ENCODE assay signal across 25 cellular contexts in genomic region chr10:4221315-4221714, GRCh38.
DNase-seq lines count a peak whose midpoint lies in the region; ATAC-seq and TF ChIP-seq lines count a peak whose summit lies in the region.
"Had no signal": no experiment of that assay in that cellular context is flagged by ENCODE, and none has a peak within 500 bp of the region (broad histone marks: within the 10 kb centered on the region; RNA-seq: fewer than 3 reads in every experiment).

No MANE protein-coding gene starts in this region.

- in situ Hi-C loops in Panc1 (cut with HindIII; ENCODE audit: low pct_unique_long_range_greater_than_20kb, low sequenced_read_pairs): no loop called here

- H3K4me3 ChIP-seq in Panc1 (ENCODE audit: low read depth in 2 of 2, low read length in 2 of 2): no peak overlapping the region
- H3K4me3 ChIP-seq: MG63, ovary, right atrium auricular region, testis, uterus had no signal

- peak overlapping the region; percentile 17 for H3K27ac Mint-ChIP-seq in activated naive CD8-positive, alpha-beta T cell
- no peak overlapping the region for H3K27ac Mint-ChIP-seq in activated naive CD8-positive, alpha-beta T cell treated with anti-CD3 and anti-CD28 coated beads for 36 hours
- H3K27ac Mint-ChIP-seq in stimulated activated naive CD8-positive, alpha-beta T cell treated with anti-CD3 and anti-CD28 coated beads, Interleukin-15, Interleukin-2, amounts not matched to agents 100 ng/mL and 50 ng/mL, for 24 hours: peak overlapping the region; percentile 2
- H3K27ac Mint-ChIP-seq: activated CD4-positive, alpha-beta memory T cell treated with anti-CD3 and anti-CD28 coated beads for 36 hours; H9; natural killer cell treated with Interleukin-12 subunit alpha and Interleukin-12 subunit beta and Interleukin-15 and Interleukin-18, amount 100 ng/mL, for 72 hours had no signal

- peaks cover 8% of the 10 kb centered on the region for H3K4me1 Mint-ChIP-seq in activated naive CD8-positive, alpha-beta T cell (ENCODE audit: low read depth)
- peaks cover 9% of the 10 kb centered on the region for H3K4me1 Mint-ChIP-seq in activated naive CD8-positive, alpha-beta T cell treated with anti-CD3 and anti-CD28 coated beads for 36 hours
- H3K4me1 Mint-ChIP-seq in stimulated activated naive CD8-positive, alpha-beta T cell treated with anti-CD3 and anti-CD28 coated beads, Interleukin-15, Interleukin-2, amounts not matched to agents 100 ng/mL and 50 ng/mL, for 24 hours (ENCODE audit: low read depth): peaks cover 18% of the 10 kb centered on the region

- CTCF ChIA-PET in Panc1 (lab: Charles Lee): no interaction called here

- no peak for TF ChIP-seq CTCF in Panc1 (IDR thresholded peaks at IDR 0.05)

- no peak for DNase-seq in activated naive CD8-positive, alpha-beta T cell treated with anti-CD3 and anti-CD28 coated beads for 36 hours
- DNase-seq in Panc1 (ENCODE audit: low read depth, low spot score) (no peak), fibroblast of peridontal ligament (ENCODE audit: extremely low read depth) (peak; percentile 27), superior temporal gyrus (ENCODE audit: extremely low spot score) (no peak)
- no peak for DNase-seq in activated effector memory CD4-positive, alpha-beta T cell treated with anti-CD3 and anti-CD28 coated beads, Interleukin-2, amount 50 U/mL, for 16 hours
- DNase-seq: activated CD4-positive, alpha-beta memory T cell treated with anti-CD3 and anti-CD28 coated beads for 36 hours; brain microvascular endothelial cell; CD4-positive, alpha-beta memory T cell; cortex of kidney; DMS 273 treated with DMSO at 0.1 percent for 48 hours; glutamatergic neuron; H9; MG63; NCI-H2171; NCI-H526; ovary; testis; uterus; WERI-Rb-1 had no signal

- H3K4me1 ChIP-seq in Panc1 (ENCODE audit: control insufficient read depth, insufficient read depth, low read length): peaks cover 14% of the 10 kb centered on the region
- H3K4me1 ChIP-seq: testis, uterus had no signal

- H3K36me3 ChIP-seq in Panc1 (ENCODE audit: control insufficient read depth, insufficient read depth, low read length): no peaks in the 10 kb centered on the region
- H3K36me3 ChIP-seq: brain microvascular endothelial cell, MG63, ovary, right atrium auricular region, uterus, WERI-Rb-1 had no signal

- peaks cover 9% of the 10 kb centered on the region; the same call in 1 of the 2 replicates for H3K9me3 ChIP-seq in Panc1 (ENCODE audit: control insufficient read depth, insufficient read depth, low read depth, low read length)
- H3K9me3 ChIP-seq: ovary, right atrium auricular region, testis, uterus had no signal

- peak overlapping the region; percentile 54; the same call in 1 of the 2 replicates for H3K27ac ChIP-seq in Panc1 (ENCODE audit: low read length)
- H3K27ac ChIP-seq: brain microvascular endothelial cell, ovary, right atrium auricular region, testis, uterus, WERI-Rb-1 had no signal

- H3K9me3 Mint-ChIP-seq in activated naive CD8-positive, alpha-beta T cell (ENCODE audit: low read depth): no peaks in the 10 kb centered on the region
- H3K9me3 Mint-ChIP-seq in activated naive CD8-positive, alpha-beta T cell treated with anti-CD3 and anti-CD28 coated beads for 36 hours: peaks cover 6% of the 10 kb centered on the region
- H3K9me3 Mint-ChIP-seq in stimulated activated naive CD8-positive, alpha-beta T cell treated with anti-CD3 and anti-CD28 coated beads, Interleukin-15, Interleukin-2, amounts not matched to agents 100 ng/mL and 50 ng/mL, for 24 hours: peaks cover 4% of the 10 kb centered on the region
- H3K9me3 Mint-ChIP-seq: activated CD4-positive, alpha-beta memory T cell treated with anti-CD3 and anti-CD28 coated beads for 36 hours; H9 had no signal

- H3K27me3 ChIP-seq in Panc1 (ENCODE audit: control insufficient read depth, insufficient read depth, low read length): no peaks in the 10 kb centered on the region
- H3K27me3 ChIP-seq: brain microvascular endothelial cell, MG63, ovary, right atrium auricular region, testis, uterus had no signal

- no peak overlapping the region for H3K4me3 Mint-ChIP-seq in activated naive CD8-positive, alpha-beta T cell
- no peak overlapping the region for H3K4me3 Mint-ChIP-seq in activated naive CD8-positive, alpha-beta T cell treated with anti-CD3 and anti-CD28 coated beads for 36 hours
- H3K4me3 Mint-ChIP-seq in stimulated activated naive CD8-positive, alpha-beta T cell treated with anti-CD3 and anti-CD28 coated beads, Interleukin-15, Interleukin-2, amounts not matched to agents 100 ng/mL and 50 ng/mL, for 24 hours: no peak overlapping the region
- H3K4me3 Mint-ChIP-seq: activated CD4-positive, alpha-beta memory T cell treated with anti-CD3 and anti-CD28 coated beads for 36 hours; CD4-positive, alpha-beta memory T cell; H9; IgD-negative memory B cell; natural killer cell treated with Interleukin-12 subunit alpha and Interleukin-12 subunit beta and Interleukin-15 and Interleukin-18, amount 100 ng/mL, for 72 hours had no signal

- no peaks in the 10 kb centered on the region for H3K27me3 Mint-ChIP-seq in activated naive CD8-positive, alpha-beta T cell
- peaks cover 12% of the 10 kb centered on the region for H3K27me3 Mint-ChIP-seq in activated naive CD8-positive, alpha-beta T cell treated with anti-CD3 and anti-CD28 coated beads for 36 hours
- H3K27me3 Mint-ChIP-seq in stimulated activated naive CD8-positive, alpha-beta T cell treated with anti-CD3 and anti-CD28 coated beads, Interleukin-15, Interleukin-2, amounts not matched to agents 100 ng/mL and 50 ng/mL, for 24 hours: peaks cover 12% of the 10 kb centered on the region
- H3K27me3 Mint-ChIP-seq: activated CD4-positive, alpha-beta memory T cell treated with anti-CD3 and anti-CD28 coated beads for 36 hours; CD4-positive, alpha-beta memory T cell had no signal

- POLR2A ChIA-PET in Panc1 (lab: Charles Lee): no interaction called here

- no TSS peak for BruUV-seq in Panc1 (replicated peaks; lab: Mats Ljungman, UMichigan)

- ATAC-seq in Panc1: no peak
- ATAC-seq: natural killer cell treated with Interleukin-12 subunit alpha and Interleukin-12 subunit beta and Interleukin-15 and Interleukin-18, amount 100 ng/mL, for 72 hours; SK-N-SH treated with all-trans-retinoic acid at 6 μM for 48 hours had no signal

- intact Hi-C loops in Panc1 (cut with micrococcal nuclease; ENCODE audit: unreplicated experiment): no loop called here

- H3K36me3 Mint-ChIP-seq in activated naive CD8-positive, alpha-beta T cell: no peaks in the 10 kb centered on the region
- H3K36me3 Mint-ChIP-seq in activated naive CD8-positive, alpha-beta T cell treated with anti-CD3 and anti-CD28 coated beads for 36 hours: no peaks in the 10 kb centered on the region
- peaks cover 3% of the 10 kb centered on the region for H3K36me3 Mint-ChIP-seq in stimulated activated naive CD8-positive, alpha-beta T cell treated with anti-CD3 and anti-CD28 coated beads, Interleukin-15, Interleukin-2, amounts not matched to agents 100 ng/mL and 50 ng/mL, for 24 hours (ENCODE audit: low read depth)
- H3K36me3 Mint-ChIP-seq: activated CD4-positive, alpha-beta memory T cell treated with anti-CD3 and anti-CD28 coated beads for 36 hours; CD4-positive, alpha-beta memory T cell; natural killer cell treated with Interleukin-12 subunit alpha and Interleukin-12 subunit beta and Interleukin-15 and Interleukin-18, amount 100 ng/mL, for 72 hours had no signal
